19 cellular contexts compared by ENCODE assay signal in the genomic region with DNA sequence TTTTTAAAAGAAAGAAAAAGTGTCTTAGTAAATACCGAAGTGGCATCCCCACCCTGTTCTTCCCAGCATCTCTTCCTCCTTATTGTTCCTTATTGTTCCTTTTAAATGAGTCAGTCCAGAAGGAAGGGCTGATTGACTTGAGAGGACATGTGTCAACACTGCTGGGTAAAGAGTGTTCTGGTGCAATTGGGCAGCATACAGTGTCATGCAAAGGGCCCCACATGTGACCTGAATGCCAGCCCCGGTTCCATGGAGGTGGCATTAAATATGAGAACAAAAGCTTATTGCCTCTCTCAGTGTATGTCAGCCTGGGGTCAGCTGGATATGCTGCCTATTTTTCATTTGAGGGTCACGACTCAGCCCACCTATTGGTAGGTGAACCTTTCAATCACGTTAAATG.
"Had no signal": no experiment of that assay in that cellular context is flagged by ENCODE, and none has a peak within 500 bp of the region (broad histone marks: within the 10 kb centered on the region; RNA-seq: fewer than 3 reads in every experiment).

No MANE protein-coding gene starts in this region.

- H3K36me3 ChIP-seq: SJSA1 had no signal

- H3K9me3 ChIP-seq: SJSA1 had no signal

- DNase-seq: KBM-7, NCI-H1092, NCI-H1105 treated with DMSO at 0.1 percent for 48 hours, NCI-H1417 treated with DMSO at 0.1 percent for 48 hours, NCI-H187, NCI-H2029, NCI-H2081 treated with DMSO at 0.1 percent for 48 hours, NCI-H2171, NCI-H226, NCI-H446, NCI-H510A, NCI-H524 treated with DMSO at 0.1 percent for 48 hours, NCI-H69, NCI-H774, Right ventricle myocardium superior, RPMI8226, SIG-M5 had no signal

- H3K27me3 ChIP-seq: SJSA1 had no signal

- H3K4me1 ChIP-seq: SJSA1 had no signal

- H3K27ac ChIP-seq: SJSA1, SK-N-MC had no signal

- H3K4me3 ChIP-seq: SJSA1, SK-N-MC had no signal
